In genomic region chr20:50306478-50307423, GRCh38 we compare ENCODE assay signal across 11 cellular contexts.
A peak's percentile ranks its signal among the peaks of the same experiment; 100 is the strongest.
DNase-seq lines count a peak whose midpoint lies in the region; ATAC-seq and TF ChIP-seq lines count a peak whose summit lies in the region.
"Had no signal": no experiment of that assay in that cellular context is flagged by ENCODE, and none has a peak within 500 bp of the region (broad histone marks: within the 10 kb centered on the region; RNA-seq: fewer than 3 reads in every experiment).

No MANE protein-coding gene starts in this region.

- DNase-seq in Panc1 (ENCODE audit: low read depth, low spot score) (no peak), dorsolateral prefrontal cortex (peak in 1 of 10 donors; percentile 29), nephron progenitor cell (no peak), testis (no peak), NCI-H2227 (lab: John Stamatoyannopoulos, UW; ENCODE audit: unreplicated experiment) (no peak)
- no peak for DNase-seq in activated naive CD4-positive, alpha-beta T cell treated with Interleukin-2 at 50 U/mL for 16 hours
- DNase-seq: activated CD4-positive, alpha-beta T cell treated with anti-CD3 and anti-CD28 coated beads for 1 hour; foreskin melanocyte had no signal

- 83 to 85% methylated on average over 12 to 13 of the region's 13 CpGs for WGBS in testis, 2 donors

- no TSS peak for BruUV-seq in Panc1 (replicated peaks; lab: Mats Ljungman, UMichigan)

- H3K4me3 Mint-ChIP-seq in nephron progenitor cell, result no peak overlapping the region
- H3K4me3 Mint-ChIP-seq: central memory CD8-positive, alpha-beta T cell had no signal

- H3K27me3 Mint-ChIP-seq in nephron progenitor cell (ENCODE audit: low read depth, poor library complexity), result peaks cover 4% of the 10 kb centered on the region
- H3K27me3 Mint-ChIP-seq: central memory CD8-positive, alpha-beta T cell had no signal

- H3K4me3 ChIP-seq in Panc1 (ENCODE audit: low read depth in 2 of 2, low read length in 2 of 2) (no peak overlapping the region), dorsolateral prefrontal cortex (no peak overlapping the region), testis (no peak overlapping the region)

- H3K27ac ChIP-seq in Panc1 (ENCODE audit: low read length) (peak overlapping the region; percentile 36), dorsolateral prefrontal cortex (peak overlapping the region in 34 of 59 donors; percentile 11 to 80 (median 47)), testis (peak overlapping the region; percentile 71 to 90)

- H3K27me3 ChIP-seq in Panc1 (ENCODE audit: control insufficient read depth, insufficient read depth, low read length), result no peaks in the 10 kb centered on the region
- no peaks in the 10 kb centered on the region for H3K27me3 ChIP-seq in dorsolateral prefrontal cortex
- H3K27me3 ChIP-seq in testis, result no peaks in the 10 kb centered on the region

- no peaks in the 10 kb centered on the region for H3K36me3 Mint-ChIP-seq in nephron progenitor cell (ENCODE audit: low read depth)

- ATAC-seq in Panc1 (no peak), HG03097 (IDR thresholded peaks at IDR 0.05; ENCODE audit: low FRiP score, unreplicated experiment) (no peak), HG02884 (IDR thresholded peaks at IDR 0.05; ENCODE audit: unreplicated experiment) (no peak)

- CTCF ChIA-PET in Panc1 (lab: Charles Lee), result no interaction called here

- POLR2A ChIA-PET in Panc1 (lab: Charles Lee), result no interaction called here

- TF ChIP-seq CTCF in Panc1 (IDR thresholded peaks at IDR 0.05) (no peak), dorsolateral prefrontal cortex (IDR thresholded peaks at IDR 0.05 in 54 of 56, conservative IDR thresholded peaks at IDR 0.05 in 2 of 56; ENCODE audit: low read depth in 1 of 56, partially characterized antibody in 56 of 56) (no peak), nephron progenitor cell (IDR thresholded peaks at IDR 0.05) (no peak), testis (IDR thresholded peaks at IDR 0.05) (no peak)

- H3K9me3 ChIP-seq in Panc1 (ENCODE audit: control insufficient read depth, insufficient read depth, low read depth, low read length) (no peaks in the 10 kb centered on the region), testis (no peaks in the 10 kb centered on the region)

- peaks cover 62% of the 10 kb centered on the region for H3K4me1 Mint-ChIP-seq in nephron progenitor cell
- H3K4me1 Mint-ChIP-seq: central memory CD8-positive, alpha-beta T cell had no signal

- H3K4me1 ChIP-seq in Panc1 (ENCODE audit: control insufficient read depth, insufficient read depth, low read length) (peaks cover 43% of the 10 kb centered on the region), testis (peaks cover 45% of the 10 kb centered on the region)

- H3K9me3 Mint-ChIP-seq in nephron progenitor cell, result no peaks in the 10 kb centered on the region
- H3K9me3 Mint-ChIP-seq: central memory CD8-positive, alpha-beta T cell had no signal

- in situ Hi-C loops in Panc1 (cut with HindIII; ENCODE audit: low pct_unique_long_range_greater_than_20kb, low sequenced_read_pairs), result no loop called here

- peak overlapping the region; percentile 50 for H3K27ac Mint-ChIP-seq in nephron progenitor cell

- H3K36me3 ChIP-seq in Panc1 (ENCODE audit: control insufficient read depth, insufficient read depth, low read length) (no peaks in the 10 kb centered on the region), testis (ENCODE audit: low read depth, missing control alignments) (no peaks in the 10 kb centered on the region)

- TF ChIP-seq POLR2A in testis (IDR thresholded peaks at IDR 0.05), result no peak

- intact Hi-C loops in Panc1 (cut with micrococcal nuclease; ENCODE audit: unreplicated experiment) (no loop called here), dorsolateral prefrontal cortex (cut with DNase I) (no loop called here), testis (cut with DNase I; ENCODE audit: low total_unique reads) (no loop called here)
